8 cellular contexts compared by ENCODE assay signal in the genomic region with DNA sequence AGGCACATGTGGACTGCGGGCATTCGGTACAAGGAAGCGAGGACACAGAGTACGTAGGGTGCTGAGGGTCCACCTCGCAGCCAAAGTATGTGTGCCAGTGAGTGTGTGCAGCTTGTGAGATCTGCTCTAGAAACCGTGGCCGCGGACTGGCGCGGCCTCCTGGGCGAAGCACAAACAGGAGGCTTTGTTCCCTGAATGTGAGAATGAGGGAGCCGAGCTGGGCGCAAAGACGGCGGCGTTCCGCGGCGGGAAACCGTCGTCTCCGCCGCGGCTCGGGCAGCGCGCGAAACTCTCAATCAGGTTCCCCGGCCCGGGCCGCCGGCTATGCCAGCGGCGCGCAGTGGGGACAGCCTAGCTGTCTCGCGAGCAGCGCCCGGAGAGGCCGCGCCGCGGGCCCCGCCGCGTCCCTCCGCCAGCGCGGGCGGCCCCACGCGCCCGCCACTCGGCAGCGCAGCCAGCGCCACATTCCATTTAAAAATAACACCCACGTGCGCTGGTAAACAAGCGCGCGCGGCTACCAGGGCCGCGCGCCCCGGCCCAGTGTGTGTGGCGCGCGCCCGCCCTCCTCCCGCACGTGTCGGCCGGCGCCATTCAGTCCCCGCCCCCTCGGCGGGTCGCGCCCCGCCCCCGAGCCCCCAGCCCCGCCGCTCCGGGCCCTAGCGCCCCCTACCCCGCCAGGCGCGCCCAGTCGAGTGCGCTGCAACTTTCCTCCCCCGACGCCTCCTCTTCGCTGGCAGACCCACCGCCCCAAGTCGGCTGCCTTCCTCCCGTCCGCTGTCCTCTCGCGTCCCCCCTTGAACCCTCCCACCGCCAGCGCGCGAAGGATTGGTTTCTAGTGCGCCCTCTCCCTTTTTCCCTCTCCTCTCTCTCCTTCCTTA. TPM values are rescaled to one million over a fixed set of nuclear protein-coding genes. Genes with fewer than 3 reads are reported as not detected.
DNase-seq lines count a peak whose midpoint lies in the region.

No MANE protein-coding gene starts in this region.

- peak overlapping the region; percentile 94 for H2BK5ac ChIP-seq in neuronal stem cell (ENCODE audit: low read length)

- H3K79me1 ChIP-seq in neuronal stem cell (ENCODE audit: low read depth, low read length): peaks cover 9% of the 10 kb centered on the region

- no peaks in the 10 kb centered on the region; the same call in 1 of the 2 replicates for H3K36me3 ChIP-seq in KOPT-K1 (ENCODE audit: insufficient read depth, low read length)
- peaks cover 3% of the 10 kb centered on the region; the same call in 1 of the 2 replicates for H3K36me3 ChIP-seq in SK-N-MC (ENCODE audit: insufficient read depth, low read length)
- peaks cover 0 to 8% of the 10 kb centered on the region in 2 donors for H3K36me3 ChIP-seq in neuronal stem cell (replicated peaks in 1 of 2; ENCODE audit: control insufficient read depth in 2 of 2, insufficient read depth in 2 of 2, low read length in 2 of 2)

- H2AK5ac ChIP-seq in neuronal stem cell (ENCODE audit: low read depth, low read length): no peak overlapping the region

- peaks cover 19% of the 10 kb centered on the region for H3K4me1 Mint-ChIP-seq in activated naive CD4-positive, alpha-beta T cell treated with anti-CD3 and anti-CD28 coated beads, Interleukin-2, amount 10 ng/mL, durations not matched to agents 7 days and 5 days

- H3K9me3 ChIP-seq in KOPT-K1 (ENCODE audit: insufficient read depth, low read length, poor library complexity, severe bottlenecking) (no peaks in the 10 kb centered on the region), SK-N-MC (ENCODE audit: low read depth, low read length) (no peaks in the 10 kb centered on the region), neuronal stem cell (replicated peaks in 1 of 2; ENCODE audit: control insufficient read depth in 2 of 2, insufficient read depth in 1 of 2, low read depth in 1 of 2, low read length in 2 of 2) (peaks cover 0 to 10% of the 10 kb centered on the region in 2 donors)

- peak overlapping the region; percentile 89 for H3K9ac ChIP-seq in SK-N-MC (ENCODE audit: insufficient read length)
- peak overlapping the region; percentile 95 for H3K9ac ChIP-seq in neuronal stem cell (ENCODE audit: low read depth, low read length, poor library complexity)

- peaks cover 0 to 17% of the 10 kb centered on the region in 2 donors for H3K4me1 ChIP-seq in neuronal stem cell (ENCODE audit: control insufficient read depth in 2 of 2, insufficient read depth in 1 of 2, low read depth in 1 of 2, low read length in 2 of 2)

- DNase-seq in ELR (ENCODE audit: low read depth) (peak; percentile 79), SK-N-MC (ENCODE audit: low read depth, low spot score) (no peak), globus pallidus (ENCODE audit: low spot score) (peak; percentile 58), neuronal stem cell (ENCODE audit: low spot score) (peak; percentile 64), superior temporal gyrus (ENCODE audit: extremely low spot score) (peak; percentile 73), HK-2 (ENCODE audit: unreplicated experiment) (no peak)
- peak; percentile 82 for DNase-seq in activated naive CD4-positive, alpha-beta T cell treated with anti-CD3 and anti-CD28 coated beads, Interleukin-2, amount 10 ng/mL, durations not matched to agents 7 days and 5 days

- H3K9me3 Mint-ChIP-seq in activated naive CD4-positive, alpha-beta T cell treated with anti-CD3 and anti-CD28 coated beads, Interleukin-2, amount 10 ng/mL, durations not matched to agents 7 days and 5 days: no peaks in the 10 kb centered on the region

- H3K4me3 Mint-ChIP-seq in activated naive CD4-positive, alpha-beta T cell treated with anti-CD3 and anti-CD28 coated beads, Interleukin-2, amount 10 ng/mL, durations not matched to agents 7 days and 5 days: peak overlapping the region; percentile 94

- H2BK15ac ChIP-seq in neuronal stem cell (ENCODE audit: low read length): peak overlapping the region; percentile 67

- H3K27me3 Mint-ChIP-seq in activated naive CD4-positive, alpha-beta T cell treated with anti-CD3 and anti-CD28 coated beads, Interleukin-2, amount 10 ng/mL, durations not matched to agents 7 days and 5 days: peaks cover 60% of the 10 kb centered on the region

- no peak overlapping the region for H2BK120ac ChIP-seq in neuronal stem cell (ENCODE audit: low read depth, low read length)

- peak overlapping the region; percentile 49 for H3K14ac ChIP-seq in neuronal stem cell (ENCODE audit: low read length)

- peak overlapping the region; percentile 83 for H3K4me2 ChIP-seq in neuronal stem cell (ENCODE audit: insufficient read depth, low read length, poor library complexity, severe bottlenecking)

- no CpG with 5 or more reads among the region's 105 CpGs for WGBS in neuronal stem cell (ENCODE audit: extremely low coverage in 2 of 2, insufficient read length in 2 of 2, insufficient replicate concordance in 1 of 2), 2 donors

- H4K91ac ChIP-seq in neuronal stem cell (ENCODE audit: low read depth, low read length, poor library complexity): peak overlapping the region; percentile 56

- H3K27me3 ChIP-seq in neuronal stem cell (ENCODE audit: control insufficient read depth in 3 of 3, insufficient read depth in 3 of 3, low read depth in 1 of 3, low read length in 3 of 3): peaks cover 0 to 9% (median 0%) of the 10 kb centered on the region in 3 experiments

- H3K4ac ChIP-seq in neuronal stem cell (ENCODE audit: low read length): no peak overlapping the region

- H3K36me3 Mint-ChIP-seq in activated naive CD4-positive, alpha-beta T cell treated with anti-CD3 and anti-CD28 coated beads, Interleukin-2, amount 10 ng/mL, durations not matched to agents 7 days and 5 days: peaks cover 12% of the 10 kb centered on the region

- H3K4me3 ChIP-seq in SK-N-MC (peak overlapping the region; percentile 94), neuronal stem cell (ENCODE audit: low read length in 2 of 2) (peak overlapping the region; percentile 71 to 91)

- peak overlapping the region; percentile 70 for H3K27ac ChIP-seq in KOPT-K1 (ENCODE audit: low read depth, low read length, poor library complexity, severe bottlenecking)
- peak overlapping the region; percentile 97 for H3K27ac ChIP-seq in SK-N-MC
- H3K27ac ChIP-seq in neuronal stem cell (replicated peaks; ENCODE audit: low read length): peak overlapping the region; percentile 99

- H4K8ac ChIP-seq in neuronal stem cell (ENCODE audit: low read depth, low read length): peak overlapping the region; percentile 56

- peak overlapping the region; percentile 99 for H3K27ac Mint-ChIP-seq in activated naive CD4-positive, alpha-beta T cell treated with anti-CD3 and anti-CD28 coated beads, Interleukin-2, amount 10 ng/mL, durations not matched to agents 7 days and 5 days

- peak overlapping the region; percentile 98 for H3K18ac ChIP-seq in neuronal stem cell (ENCODE audit: low read length)

- peak overlapping the region; percentile 65 for H3K23ac ChIP-seq in neuronal stem cell (ENCODE audit: low read depth, low read length, poor library complexity)

- no peak overlapping the region for H2BK12ac ChIP-seq in neuronal stem cell (ENCODE audit: low read length)

- peak overlapping the region; percentile 90 for H2AFZ ChIP-seq in neuronal stem cell (ENCODE audit: low read length)

- CTCF ChIA-PET in activated naive CD4-positive, alpha-beta T cell treated with anti-CD3 and anti-CD28 coated beads, Interleukin-2, amount 10 ng/mL, durations not matched to agents 7 days and 5 days (lab: Charles Lee): interaction anchor here (1.1 to 1.2 kb wide), 2 partner anchors 240 to 883 kb away, joined by 3 to 4 read pairs; no protein-coding TSS in a partner anchor

RNA-seq across cellular contexts. Expression of gene FOXO3, which starts 3.0 kb away (rescaled TPM):
- 15.5 TPM for polyA plus RNA-seq in neuronal stem cell (2013, experiment 1 of 2)
- polyA plus RNA-seq in neuronal stem cell (2013, experiment 2 of 2): 16.5 TPM

Comparison
In these comparisons a context has a peak if more than half of its experiments do, and no peak if none do; other contexts are left out.
1. DNase-seq: peak in ELR (single experiment), activated naive CD4-positive, alpha-beta T cell treated with anti-CD3 and anti-CD28 coated beads, Interleukin-2, amount 10 ng/mL, durations not matched to agents 7 days and 5 days (single experiment), globus pallidus (single experiment), neuronal stem cell (single experiment) and superior temporal gyrus (single experiment); none in SK-N-MC (single experiment) and HK-2 (single experiment).
2. Peak in every context shown above with its lines, with median percentiles within 50 percentile points of each other: H3K27ac ChIP-seq.